Comparison of ENCODE assay signal across 10 cellular contexts in genomic region chr2:1708476-1709334, GRCh38. TPM values are rescaled to one million over a fixed set of nuclear protein-coding genes. Genes with fewer than 3 reads are reported as not detected.
DNase-seq lines count a peak whose midpoint lies in the region; ATAC-seq and TF ChIP-seq lines count a peak whose summit lies in the region.
"Had no signal": no experiment of that assay in that cellular context is flagged by ENCODE, and none has a peak within 500 bp of the region (broad histone marks: within the 10 kb centered on the region; RNA-seq: fewer than 3 reads in every experiment).

No MANE protein-coding gene starts in this region.

- no peaks in the 10 kb centered on the region; a peak in 2 of 22 replicates for H3K27me3 ChIP-seq in BLaER1 treated with 17β-estradiol and CSF1 and Interleukin-3, amounts not matched to agents 10 nM and 100 nM
- H3K27me3 ChIP-seq in fibroblast of lung (ENCODE audit: control insufficient read depth, insufficient read depth, low read length) (no peaks in the 10 kb centered on the region), neural progenitor cell (peaks cover 54% of the 10 kb centered on the region)

- H3K4me3 Mint-ChIP-seq in neural progenitor cell: no peak overlapping the region
- H3K4me3 Mint-ChIP-seq in activated CD4-positive, alpha-beta memory T cell treated with anti-CD3 and anti-CD28 coated beads, Interleukin-2, amount 10 ng/mL, durations not matched to agents 7 days and 5 days: no peak overlapping the region

- H3K4me1 Mint-ChIP-seq in neural progenitor cell: peaks cover 43% of the 10 kb centered on the region
- no peaks in the 10 kb centered on the region for H3K4me1 Mint-ChIP-seq in activated CD4-positive, alpha-beta memory T cell treated with anti-CD3 and anti-CD28 coated beads, Interleukin-2, amount 10 ng/mL, durations not matched to agents 7 days and 5 days

- POLR2A ChIA-PET in activated CD4-positive, alpha-beta memory T cell treated with anti-CD3 and anti-CD28 coated beads, Interleukin-2, amount 10 ng/mL, durations not matched to agents 7 days and 5 days (lab: Charles Lee): no interaction called here

- peaks cover 0 to 7% (median 0%) of the 10 kb centered on the region in 11 experiments; a peak in 1 of 22 replicates for H3K36me3 ChIP-seq in BLaER1 treated with 17β-estradiol and CSF1 and Interleukin-3, amounts not matched to agents 10 nM and 100 nM
- H3K36me3 ChIP-seq in fibroblast of lung (ENCODE audit: control insufficient read depth, insufficient read depth, low read length) (no peaks in the 10 kb centered on the region), neural progenitor cell (no peaks in the 10 kb centered on the region)

- peaks cover 79 to 97% (median 95%) of the 10 kb centered on the region in 10 experiments for H3K4me1 ChIP-seq in BLaER1 treated with 17β-estradiol and CSF1 and Interleukin-3, amounts not matched to agents 10 nM and 100 nM
- H3K4me1 ChIP-seq in fibroblast of lung (ENCODE audit: control insufficient read depth, extremely low read depth, insufficient read depth, low read length): peaks cover 20% of the 10 kb centered on the region
- H3K4me1 ChIP-seq in neural progenitor cell: peaks cover 43% of the 10 kb centered on the region

- CTCF ChIA-PET in activated CD4-positive, alpha-beta memory T cell treated with anti-CD3 and anti-CD28 coated beads, Interleukin-2, amount 10 ng/mL, durations not matched to agents 7 days and 5 days (lab: Charles Lee): no interaction called here

- no peaks in the 10 kb centered on the region for H3K9me3 Mint-ChIP-seq in neural progenitor cell
- no peaks in the 10 kb centered on the region for H3K9me3 Mint-ChIP-seq in activated CD4-positive, alpha-beta memory T cell treated with anti-CD3 and anti-CD28 coated beads, Interleukin-2, amount 10 ng/mL, durations not matched to agents 7 days and 5 days

- H3K4me3 ChIP-seq in BLaER1 treated with 17β-estradiol and CSF1 and Interleukin-3, amounts not matched to agents 10 nM and 100 nM: peak overlapping the region; percentile 26 to 56 (median 45); a peak in 16 of 20 replicates
- H3K4me3 ChIP-seq in fibroblast of lung (replicated peaks in 1 of 4; ENCODE audit: control extremely low read depth in 1 of 4, insufficient read depth in 1 of 4, low read depth in 3 of 4, low read length in 4 of 4) (no peak overlapping the region), neural progenitor cell (no peak overlapping the region)

- peaks cover 51% of the 10 kb centered on the region for H3K79me2 ChIP-seq in fibroblast of lung (ENCODE audit: control insufficient read depth, insufficient read depth, low read length)
- H3K79me2 ChIP-seq in neural progenitor cell (ENCODE audit: low read depth): peaks cover 36% of the 10 kb centered on the region

- peaks cover 15 to 93% (median 69%) of the 10 kb centered on the region in 11 experiments for H4K20me1 ChIP-seq in BLaER1 treated with 17β-estradiol and CSF1 and Interleukin-3, amounts not matched to agents 10 nM and 100 nM
- H4K20me1 ChIP-seq in fibroblast of lung (ENCODE audit: control insufficient read depth, extremely low read depth, insufficient read depth, low read length): peaks cover 3% of the 10 kb centered on the region
- peaks cover 88% of the 10 kb centered on the region for H4K20me1 ChIP-seq in neural progenitor cell (ENCODE audit: low read depth)

- peak overlapping the region; percentile 66 to 83 (median 81) for H3K9ac ChIP-seq in BLaER1 treated with 17β-estradiol and CSF1 and Interleukin-3, amounts not matched to agents 10 nM and 100 nM
- H3K9ac ChIP-seq in fibroblast of lung (ENCODE audit: insufficient read depth, low read length) (peak overlapping the region; percentile 4), neural progenitor cell (no peak overlapping the region)

- H3K27ac Mint-ChIP-seq in neural progenitor cell: no peak overlapping the region
- no peak overlapping the region for H3K27ac Mint-ChIP-seq in activated CD4-positive, alpha-beta memory T cell treated with anti-CD3 and anti-CD28 coated beads, Interleukin-2, amount 10 ng/mL, durations not matched to agents 7 days and 5 days

- H2AFZ ChIP-seq in fibroblast of lung (ENCODE audit: low read length) (no peak overlapping the region), neural progenitor cell (replicated peaks) (no peak overlapping the region)

- H3K27ac ChIP-seq in BLaER1 treated with 17β-estradiol and CSF1 and Interleukin-3, amounts not matched to agents 10 nM and 100 nM: peak overlapping the region; percentile 75 to 96 (median 90)
- H3K27ac ChIP-seq in fibroblast of lung (ENCODE audit: insufficient read depth, low read length): peak overlapping the region; percentile 15
- H3K27ac ChIP-seq in neural progenitor cell: no peak overlapping the region

- H3K9me3 ChIP-seq in BLaER1 treated with 17β-estradiol and CSF1 and Interleukin-3, amounts not matched to agents 10 nM and 100 nM (replicated peaks in 1 of 11): no peaks in the 10 kb centered on the region
- no peaks in the 10 kb centered on the region for H3K9me3 ChIP-seq in fibroblast of lung (ENCODE audit: control insufficient read depth, insufficient read depth, low read depth, low read length)
- no peaks in the 10 kb centered on the region for H3K9me3 ChIP-seq in neural progenitor cell (ENCODE audit: low read depth)

- peaks cover 6% of the 10 kb centered on the region for H3K36me3 Mint-ChIP-seq in neural progenitor cell
- no peaks in the 10 kb centered on the region for H3K36me3 Mint-ChIP-seq in activated CD4-positive, alpha-beta memory T cell treated with anti-CD3 and anti-CD28 coated beads, Interleukin-2, amount 10 ng/mL, durations not matched to agents 7 days and 5 days (ENCODE audit: low read depth)

- peaks cover 42% of the 10 kb centered on the region for H3F3A ChIP-seq in neural progenitor cell (ENCODE audit: low read depth)

- peaks cover 3% of the 10 kb centered on the region for H3K27me3 Mint-ChIP-seq in neural progenitor cell (ENCODE audit: insufficient read depth, low read depth)
- peaks cover 2% of the 10 kb centered on the region for H3K27me3 Mint-ChIP-seq in activated CD4-positive, alpha-beta memory T cell treated with anti-CD3 and anti-CD28 coated beads, Interleukin-2, amount 10 ng/mL, durations not matched to agents 7 days and 5 days

- peak; percentile 51 for DNase-seq in RPMI7951 (ENCODE audit: low read depth)
- peak in 1 of 2 donors; percentile 46 for DNase-seq in fibroblast of lung (ENCODE audit: low read depth in 2 of 2)
- no peak for DNase-seq in neural progenitor cell (ENCODE audit: low spot score)
- DNase-seq in Kasumi-1 (lab: John Stamatoyannopoulos, UW): no peak
- no peak for DNase-seq in activated CD4-positive, alpha-beta memory T cell treated with anti-CD3 and anti-CD28 coated beads, Interleukin-2, amount 10 ng/mL, durations not matched to agents 7 days and 5 days
- DNase-seq: activated naive CD4-positive, alpha-beta T cell; NCI-H2107 had no signal

- H3K4me2 ChIP-seq in BLaER1 treated with 17β-estradiol and CSF1 and Interleukin-3, amounts not matched to agents 10 nM and 100 nM: peak overlapping the region; percentile 90 to 100 (median 94)
- H3K4me2 ChIP-seq in fibroblast of lung (ENCODE audit: extremely low read depth, insufficient read depth, low read length) (no peak overlapping the region), neural progenitor cell (peak overlapping the region; percentile 67)

- no peak for TF ChIP-seq CTCF in fibroblast of lung (conservative IDR thresholded peaks at IDR 0.05 in 1 of 2, IDR thresholded peaks at IDR 0.05 in 1 of 2; ENCODE audit: low read depth in 1 of 2, low read length in 2 of 2)
- TF ChIP-seq CTCF in neural progenitor cell (IDR thresholded peaks at IDR 0.05): no peak

- no peak for ATAC-seq in GM21367 (IDR thresholded peaks at IDR 0.05; ENCODE audit: unreplicated experiment)
- ATAC-seq in HG03045 (IDR thresholded peaks at IDR 0.05; ENCODE audit: unreplicated experiment): no peak

RNA-seq across cellular contexts. Expression of gene PXDN, which starts 35.6 kb away (rescaled TPM):
- 272 and 304 TPM in 2 replicates for total RNA-seq in RPMI7951 (2014; rRNA removed; shearing (Covaris generic))
- total RNA-seq in fibroblast of lung (111 and 153 TPM in 2 replicates), neural progenitor cell (ENCODE audit: low replicate concordance) (118 and 128 TPM in 2 replicates)
- polyA plus RNA-seq in fibroblast of lung: 160 and 298 TPM in 2 replicates
- polyA plus RNA-seq in fibroblast of lung (2012): 135 and 343 TPM in 2 replicates
- 231 and 511 TPM in 2 replicates for polyA minus RNA-seq in fibroblast of lung (ENCODE audit: low replicate concordance)
- not detected for total RNA-seq in activated CD4-positive, alpha-beta memory T cell treated with anti-CD3 and anti-CD28 coated beads, Interleukin-2, amount 10 ng/mL, durations not matched to agents 7 days and 5 days

Comparison
In these comparisons a context has a peak if more than half of its experiments do, and no peak if none do; other contexts are left out.
1. H3K4me3 ChIP-seq: peak in BLaER1 treated with 17β-estradiol and CSF1 and Interleukin-3, amounts not matched to agents 10 nM and 100 nM (10 of 10); none in fibroblast of lung (0 of 4) and neural progenitor cell (single experiment).
2. RNA of gene PXDN, which starts 35.6 kb away (total RNA-seq): 272 to 304 TPM in RPMI7951, 111 to 153 TPM in fibroblast of lung and 118 to 128 TPM in neural progenitor cell; not detected in activated CD4-positive, alpha-beta memory T cell treated with anti-CD3 and anti-CD28 coated beads, Interleukin-2, amount 10 ng/mL, durations not matched to agents 7 days and 5 days; every median in the first group is over 100 times any median in the second.